Comparison of ENCODE assay signal across 8 cellular contexts in the genomic region with DNA sequence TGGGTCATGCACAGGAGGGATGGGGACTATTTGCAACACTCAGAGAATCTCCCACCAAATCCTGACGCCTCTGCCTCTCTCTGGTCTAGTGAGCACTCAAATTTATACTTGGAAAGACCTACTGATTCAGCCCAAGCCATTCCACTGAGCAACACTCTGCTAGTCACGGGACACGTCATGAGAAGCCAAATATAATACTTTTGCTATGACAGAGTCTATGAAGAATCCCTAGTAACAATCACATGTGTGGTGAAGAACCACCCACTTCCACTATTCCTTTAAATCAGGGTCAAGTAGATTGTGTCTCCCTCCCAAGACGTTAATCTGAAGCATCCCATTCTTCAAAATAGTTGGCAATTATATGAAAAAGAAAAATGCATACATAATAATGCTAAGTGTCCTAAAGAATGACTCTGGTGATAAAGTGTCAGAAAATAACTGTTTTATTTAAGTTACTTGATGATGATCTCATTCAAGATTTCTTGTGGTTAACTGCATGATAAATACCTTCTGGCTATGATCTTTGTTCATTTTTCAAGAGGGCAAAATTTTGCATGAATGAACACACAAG. TPM values are rescaled to one million over a fixed set of nuclear protein-coding genes. Genes with fewer than 3 reads are reported as not detected.
DNase-seq lines count a peak whose midpoint lies in the region; ATAC-seq and TF ChIP-seq lines count a peak whose summit lies in the region.

No MANE protein-coding gene starts in this region.

- no peak for ATAC-seq in HG03139 (IDR thresholded peaks at IDR 0.05; ENCODE audit: unreplicated experiment)

- DNase-seq in GM13977 (ENCODE audit: low spot score): peak; percentile 31
- DNase-seq in HS-27A (ENCODE audit: low read depth): peak; percentile 73
- DNase-seq in epithelial cell of proximal tubule (ENCODE audit: low read depth): peak; percentile 99
- peak; percentile 83 for DNase-seq in skeletal muscle cell (ENCODE audit: low read depth)
- DNase-seq in globus pallidus (ENCODE audit: low spot score): no peak
- DNase-seq in activated CD8-positive, alpha-beta memory T cell treated with anti-CD3 and anti-CD28 coated beads, Interleukin-2, amount 50 U/mL, for 48 hours: no peak
- DNase-seq in iPS-NIHi7 (ENCODE audit: extremely low spot score): no peak

- TF ChIP-seq CTCF in GM13977 (IDR thresholded peaks at IDR 0.05; ENCODE audit: extremely low read depth, insufficient read depth, missing control alignments) (no peak), epithelial cell of proximal tubule (conservative IDR thresholded peaks at IDR 0.05; ENCODE audit: low read depth, low read length) (no peak)

- in situ Hi-C loops in GM13977 (cut with MboI; ENCODE audit: low pct_unique_long_range_greater_than_20kb, low sequenced_read_pairs, unreplicated experiment): no loop called here

- no peak overlapping the region for H3K4me3 ChIP-seq in epithelial cell of proximal tubule (ENCODE audit: low read depth, low read length)
- H3K4me3 ChIP-seq in skeletal muscle cell (ENCODE audit: low read depth, low read length): no peak overlapping the region

RNA-seq across cellular contexts. Expression of a gene that starts 28.5 kb away (rescaled TPM):
- total RNA-seq in epithelial cell of proximal tubule: 75.5 and 75.7 TPM in 2 replicates

Comparison
In these comparisons a context has a peak if more than half of its experiments do, and no peak if none do; other contexts are left out.
1. DNase-seq: peak in GM13977 (single experiment), HS-27A (single experiment), epithelial cell of proximal tubule (single experiment) and skeletal muscle cell (single experiment); none in globus pallidus (single experiment), activated CD8-positive, alpha-beta memory T cell treated with anti-CD3 and anti-CD28 coated beads, Interleukin-2, amount 50 U/mL, for 48 hours (single experiment) and iPS-NIHi7 (single experiment).